Comparison of ENCODE assay signal across 19 cellular contexts in the genomic region with DNA sequence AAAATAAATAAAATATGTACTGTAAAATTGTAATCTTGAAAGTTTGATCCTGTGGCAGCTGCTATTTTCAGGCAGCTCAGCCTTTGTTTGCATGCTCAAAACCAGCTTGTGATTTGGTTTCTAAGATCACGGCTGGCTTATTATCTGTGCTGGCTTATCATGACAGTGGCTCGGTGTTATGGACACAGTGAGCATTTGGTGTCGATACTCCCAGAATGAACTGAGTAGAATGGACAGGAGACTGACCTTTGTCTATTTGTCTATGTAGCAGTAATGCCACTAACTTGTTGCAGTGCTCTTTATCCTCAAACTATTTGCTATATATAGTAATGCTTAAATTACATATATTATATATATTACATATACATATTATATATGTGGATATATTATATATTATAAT.
"Had no signal": no experiment of that assay in that cellular context is flagged by ENCODE, and none has a peak within 500 bp of the region (broad histone marks: within the 10 kb centered on the region; RNA-seq: fewer than 3 reads in every experiment).

No MANE protein-coding gene starts in this region.

- ATAC-seq: activated CD8-positive, alpha-beta T cell treated with anti-CD3 and anti-CD28 coated beads, Interleukin-2, amount 10 ng/mL, durations not matched to agents 7 days and 5 days; activated naive CD8-positive, alpha-beta T cell treated with anti-CD3 and anti-CD28 coated beads, Interleukin-2, amount 50 U/mL, for 24 hours; activated T-cell treated with anti-CD3 and anti-CD28 coated beads, Interleukin-2, amount 50 U/mL, for 4 hours; stimulated activated naive CD8-positive, alpha-beta T cell treated with anti-CD3 and anti-CD28 coated beads, Interleukin-15, amount 100 ng/mL, for 72 hours had no signal

- H3K27me3 ChIP-seq: ascending aorta, breast epithelium, esophagus muscularis mucosa, left lung, testis, upper lobe of left lung had no signal

- DNase-seq: activated CD4-positive, alpha-beta T cell treated with anti-CD3 and anti-CD28 coated beads, Interleukin-2, amount 10 ng/mL, durations not matched to agents 24 days and 14 days; activated CD8-positive, alpha-beta T cell treated with anti-CD3 and anti-CD28 coated beads, Interleukin-2, amount 10 ng/mL, durations not matched to agents 7 days and 5 days; activated effector memory CD4-positive, alpha-beta T cell treated with Interleukin-2 at 50 U/mL for 16 hours; activated naive CD4-positive, alpha-beta T cell treated with anti-CD3 and anti-CD28 coated beads, Interleukin-2, amount 10 ng/mL, durations not matched to agents 7 days and 5 days; activated naive CD8-positive, alpha-beta T cell treated with anti-CD3 and anti-CD28 coated beads, Interleukin-2, amount 50 U/mL, for 24 hours; activated T-cell treated with anti-CD3 and anti-CD28 coated beads, Interleukin-2, amount 50 U/mL, for 4 hours; cerebellar nuclear complex; effector CD8-positive, alpha-beta T cell; left lung; occipital lobe; stimulated activated CD4-positive, alpha-beta T cell treated with anti-CD3 and anti-CD28 coated beads, Interleukin-15, amount 100 ng/mL, for 24 hours; stimulated activated CD4-positive, alpha-beta T cell treated with anti-CD3 and anti-CD28 coated beads, Interleukin-2, amount 100 ng/mL, for 48 hours; stimulated activated naive CD8-positive, alpha-beta T cell treated with anti-CD3 and anti-CD28 coated beads, Interleukin-15, amount 100 ng/mL, for 72 hours; testis; upper lobe of left lung had no signal

- H3K4me3 ChIP-seq: ascending aorta, breast epithelium, left lung, skin epidermis, testis had no signal

- H3K9me3 ChIP-seq: ascending aorta, breast epithelium, esophagus muscularis mucosa, left lung, testis, upper lobe of left lung had no signal

- H3K4me1 ChIP-seq: ascending aorta, breast epithelium had no signal

- H3K36me3 ChIP-seq: ascending aorta, breast epithelium, esophagus muscularis mucosa, left lung, upper lobe of left lung had no signal

- H3K27ac ChIP-seq: ascending aorta, esophagus muscularis mucosa, left lung, skin epidermis, testis had no signal
